Comparison of ENCODE assay signal across 1 cellular context in the genomic region with DNA sequence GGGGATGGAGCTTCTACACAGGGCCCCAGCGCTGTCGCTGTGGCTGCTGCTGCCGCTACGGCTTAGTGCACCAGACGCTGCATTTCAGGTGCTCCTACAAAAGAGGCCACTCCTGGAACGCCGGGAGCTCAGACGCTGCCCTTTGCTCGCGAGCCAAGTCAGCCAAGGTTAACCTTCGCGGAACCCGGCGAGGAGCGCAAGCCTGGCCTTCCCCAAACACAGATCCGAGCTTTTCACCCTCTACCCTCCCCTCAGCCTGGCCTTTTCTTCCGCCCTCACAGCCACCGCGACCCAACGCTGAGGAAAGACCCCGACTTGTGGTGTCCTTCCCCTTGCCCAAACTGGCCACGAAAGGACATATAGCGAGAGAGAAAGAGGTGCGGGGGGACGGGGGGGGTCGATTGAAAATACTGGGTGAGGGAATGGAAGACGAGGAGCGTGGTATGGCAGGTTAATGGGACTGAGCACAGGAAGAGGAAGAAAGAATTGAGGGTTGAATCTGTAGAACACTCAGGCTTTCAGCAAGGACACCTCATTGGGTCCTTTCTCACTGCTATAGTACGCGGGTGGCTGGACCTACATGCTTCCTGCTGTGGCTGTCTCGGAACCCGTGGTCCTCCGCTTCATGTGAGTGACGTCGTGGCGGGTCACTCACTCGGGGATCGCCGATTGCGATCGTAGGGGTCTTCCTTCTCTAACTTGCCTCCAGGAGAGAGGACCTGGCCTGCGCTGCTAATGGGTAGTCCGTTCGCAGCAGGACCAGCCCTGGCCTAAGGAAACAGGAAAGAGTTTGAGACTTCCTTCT.
TF ChIP-seq lines count a peak whose summit lies in the region.

A gene (plus strand): TSS at position 583 of the 805 bp plus-strand sequence. CDS start 8,460 bp downstream, outside the sequence.
A gene (minus strand): TSS at position 242 of the 805 bp plus-strand sequence. CDS start 7,249 bp downstream, outside the sequence.

TF ChIP-seq in K562, 482 proteins besides CTCF, POLR2A, EP300 and RAD21 (continued from another document and continues in another):
- TF ChIP-seq HDAC6 (IDR thresholded peaks at IDR 0.05; ENCODE audit: low read depth, low read length), result no peak
- TF ChIP-seq POLR2B (IDR thresholded peaks at IDR 0.05; ENCODE audit: low read depth, partially characterized antibody), result peak; percentile 75
- TF ChIP-seq, protein P1, sequence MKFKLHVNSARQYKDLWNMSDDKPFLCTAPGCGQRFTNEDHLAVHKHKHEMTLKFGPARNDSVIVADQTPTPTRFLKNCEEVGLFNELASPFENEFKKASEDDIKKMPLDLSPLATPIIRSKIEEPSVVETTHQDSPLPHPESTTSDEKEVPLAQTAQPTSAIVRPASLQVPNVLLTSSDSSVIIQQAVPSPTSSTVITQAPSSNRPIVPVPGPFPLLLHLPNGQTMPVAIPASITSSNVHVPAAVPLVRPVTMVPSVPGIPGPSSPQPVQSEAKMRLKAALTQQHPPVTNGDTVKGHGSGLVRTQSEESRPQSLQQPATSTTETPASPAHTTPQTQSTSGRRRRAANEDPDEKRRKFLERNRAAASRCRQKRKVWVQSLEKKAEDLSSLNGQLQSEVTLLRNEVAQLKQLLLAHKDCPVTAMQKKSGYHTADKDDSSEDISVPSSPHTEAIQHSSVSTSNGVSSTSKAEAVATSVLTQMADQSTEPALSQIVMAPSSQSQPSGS (CRISPR knock-in tag; IDR thresholded peaks at IDR 0.05), result no peak
- no peak for TF ChIP-seq RBM22 (IDR thresholded peaks at IDR 0.05; ENCODE audit: low read depth, low read length, poor library complexity, severe bottlenecking)
- TF ChIP-seq, protein P2, sequence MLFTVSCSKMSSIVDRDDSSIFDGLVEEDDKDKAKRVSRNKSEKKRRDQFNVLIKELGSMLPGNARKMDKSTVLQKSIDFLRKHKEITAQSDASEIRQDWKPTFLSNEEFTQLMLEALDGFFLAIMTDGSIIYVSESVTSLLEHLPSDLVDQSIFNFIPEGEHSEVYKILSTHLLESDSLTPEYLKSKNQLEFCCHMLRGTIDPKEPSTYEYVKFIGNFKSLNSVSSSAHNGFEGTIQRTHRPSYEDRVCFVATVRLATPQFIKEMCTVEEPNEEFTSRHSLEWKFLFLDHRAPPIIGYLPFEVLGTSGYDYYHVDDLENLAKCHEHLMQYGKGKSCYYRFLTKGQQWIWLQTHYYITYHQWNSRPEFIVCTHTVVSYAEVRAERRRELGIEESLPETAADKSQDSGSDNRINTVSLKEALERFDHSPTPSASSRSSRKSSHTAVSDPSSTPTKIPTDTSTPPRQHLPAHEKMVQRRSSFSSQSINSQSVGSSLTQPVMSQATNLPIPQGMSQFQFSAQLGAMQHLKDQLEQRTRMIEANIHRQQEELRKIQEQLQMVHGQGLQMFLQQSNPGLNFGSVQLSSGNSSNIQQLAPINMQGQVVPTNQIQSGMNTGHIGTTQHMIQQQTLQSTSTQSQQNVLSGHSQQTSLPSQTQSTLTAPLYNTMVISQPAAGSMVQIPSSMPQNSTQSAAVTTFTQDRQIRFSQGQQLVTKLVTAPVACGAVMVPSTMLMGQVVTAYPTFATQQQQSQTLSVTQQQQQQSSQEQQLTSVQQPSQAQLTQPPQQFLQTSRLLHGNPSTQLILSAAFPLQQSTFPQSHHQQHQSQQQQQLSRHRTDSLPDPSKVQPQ (CRISPR knock-in tag; IDR thresholded peaks at IDR 0.05; ENCODE audit: borderline replicate concordance), result no peak
- TF ChIP-seq GATA2 (CRISPR knock-in tag; IDR thresholded peaks at IDR 0.05), result no peak
- TF ChIP-seq, protein P3, sequence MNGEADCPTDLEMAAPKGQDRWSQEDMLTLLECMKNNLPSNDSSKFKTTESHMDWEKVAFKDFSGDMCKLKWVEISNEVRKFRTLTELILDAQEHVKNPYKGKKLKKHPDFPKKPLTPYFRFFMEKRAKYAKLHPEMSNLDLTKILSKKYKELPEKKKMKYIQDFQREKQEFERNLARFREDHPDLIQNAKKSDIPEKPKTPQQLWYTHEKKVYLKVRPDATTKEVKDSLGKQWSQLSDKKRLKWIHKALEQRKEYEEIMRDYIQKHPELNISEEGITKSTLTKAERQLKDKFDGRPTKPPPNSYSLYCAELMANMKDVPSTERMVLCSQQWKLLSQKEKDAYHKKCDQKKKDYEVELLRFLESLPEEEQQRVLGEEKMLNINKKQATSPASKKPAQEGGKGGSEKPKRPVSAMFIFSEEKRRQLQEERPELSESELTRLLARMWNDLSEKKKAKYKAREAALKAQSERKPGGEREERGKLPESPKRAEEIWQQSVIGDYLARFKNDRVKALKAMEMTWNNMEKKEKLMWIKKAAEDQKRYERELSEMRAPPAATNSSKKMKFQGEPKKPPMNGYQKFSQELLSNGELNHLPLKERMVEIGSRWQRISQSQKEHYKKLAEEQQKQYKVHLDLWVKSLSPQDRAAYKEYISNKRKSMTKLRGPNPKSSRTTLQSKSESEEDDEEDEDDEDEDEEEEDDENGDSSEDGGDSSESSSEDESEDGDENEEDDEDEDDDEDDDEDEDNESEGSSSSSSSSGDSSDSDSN (IDR thresholded peaks at IDR 0.05; ENCODE audit: borderline replicate concordance in 1 of 2, low read depth in 2 of 2, low read length in 2 of 2), result peak in 1 of 2 experiments; percentile 35; a peak in 1 of 4 replicates
- TF ChIP-seq, protein P4, sequence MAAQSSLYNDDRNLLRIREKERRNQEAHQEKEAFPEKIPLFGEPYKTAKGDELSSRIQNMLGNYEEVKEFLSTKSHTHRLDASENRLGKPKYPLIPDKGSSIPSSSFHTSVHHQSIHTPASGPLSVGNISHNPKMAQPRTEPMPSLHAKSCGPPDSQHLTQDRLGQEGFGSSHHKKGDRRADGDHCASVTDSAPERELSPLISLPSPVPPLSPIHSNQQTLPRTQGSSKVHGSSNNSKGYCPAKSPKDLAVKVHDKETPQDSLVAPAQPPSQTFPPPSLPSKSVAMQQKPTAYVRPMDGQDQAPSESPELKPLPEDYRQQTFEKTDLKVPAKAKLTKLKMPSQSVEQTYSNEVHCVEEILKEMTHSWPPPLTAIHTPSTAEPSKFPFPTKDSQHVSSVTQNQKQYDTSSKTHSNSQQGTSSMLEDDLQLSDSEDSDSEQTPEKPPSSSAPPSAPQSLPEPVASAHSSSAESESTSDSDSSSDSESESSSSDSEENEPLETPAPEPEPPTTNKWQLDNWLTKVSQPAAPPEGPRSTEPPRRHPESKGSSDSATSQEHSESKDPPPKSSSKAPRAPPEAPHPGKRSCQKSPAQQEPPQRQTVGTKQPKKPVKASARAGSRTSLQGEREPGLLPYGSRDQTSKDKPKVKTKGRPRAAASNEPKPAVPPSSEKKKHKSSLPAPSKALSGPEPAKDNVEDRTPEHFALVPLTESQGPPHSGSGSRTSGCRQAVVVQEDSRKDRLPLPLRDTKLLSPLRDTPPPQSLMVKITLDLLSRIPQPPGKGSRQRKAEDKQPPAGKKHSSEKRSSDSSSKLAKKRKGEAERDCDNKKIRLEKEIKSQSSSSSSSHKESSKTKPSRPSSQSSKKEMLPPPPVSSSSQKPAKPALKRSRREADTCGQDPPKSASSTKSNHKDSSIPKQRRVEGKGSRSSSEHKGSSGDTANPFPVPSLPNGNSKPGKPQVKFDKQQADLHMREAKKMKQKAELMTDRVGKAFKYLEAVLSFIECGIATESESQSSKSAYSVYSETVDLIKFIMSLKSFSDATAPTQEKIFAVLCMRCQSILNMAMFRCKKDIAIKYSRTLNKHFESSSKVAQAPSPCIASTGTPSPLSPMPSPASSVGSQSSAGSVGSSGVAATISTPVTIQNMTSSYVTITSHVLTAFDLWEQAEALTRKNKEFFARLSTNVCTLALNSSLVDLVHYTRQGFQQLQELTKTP (IDR thresholded peaks at IDR 0.05; ENCODE audit: low read depth in 1 of 2, partially characterized antibody in 2 of 2), result peak in 1 of 2 experiments; percentile 49
- TF ChIP-seq ETV5 (CRISPR knock-in tag; IDR thresholded peaks at IDR 0.05; ENCODE audit: low read depth), result peak; percentile 51; the same call in 1 of the 2 replicates
- TF ChIP-seq, protein P5, sequence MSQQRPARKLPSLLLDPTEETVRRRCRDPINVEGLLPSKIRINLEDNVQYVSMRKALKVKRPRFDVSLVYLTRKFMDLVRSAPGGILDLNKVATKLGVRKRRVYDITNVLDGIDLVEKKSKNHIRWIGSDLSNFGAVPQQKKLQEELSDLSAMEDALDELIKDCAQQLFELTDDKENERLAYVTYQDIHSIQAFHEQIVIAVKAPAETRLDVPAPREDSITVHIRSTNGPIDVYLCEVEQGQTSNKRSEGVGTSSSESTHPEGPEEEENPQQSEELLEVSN (IDR thresholded peaks at IDR 0.05; ENCODE audit: borderline replicate concordance in 1 of 2, extremely low read depth in 1 of 2, insufficient read depth in 1 of 2, insufficient read length in 1 of 2, low read depth in 1 of 2, low read length in 1 of 2, poor library complexity in 1 of 2, severe bottlenecking in 1 of 2), result peak; percentile 15 to 17
- TF ChIP-seq HCFC1 (IDR thresholded peaks at IDR 0.05; ENCODE audit: low read depth, low read length), result peak; percentile 80
- no peak for TF ChIP-seq TGIF2 (CRISPR knock-in tag; IDR thresholded peaks at IDR 0.05)
- TF ChIP-seq, protein P6, sequence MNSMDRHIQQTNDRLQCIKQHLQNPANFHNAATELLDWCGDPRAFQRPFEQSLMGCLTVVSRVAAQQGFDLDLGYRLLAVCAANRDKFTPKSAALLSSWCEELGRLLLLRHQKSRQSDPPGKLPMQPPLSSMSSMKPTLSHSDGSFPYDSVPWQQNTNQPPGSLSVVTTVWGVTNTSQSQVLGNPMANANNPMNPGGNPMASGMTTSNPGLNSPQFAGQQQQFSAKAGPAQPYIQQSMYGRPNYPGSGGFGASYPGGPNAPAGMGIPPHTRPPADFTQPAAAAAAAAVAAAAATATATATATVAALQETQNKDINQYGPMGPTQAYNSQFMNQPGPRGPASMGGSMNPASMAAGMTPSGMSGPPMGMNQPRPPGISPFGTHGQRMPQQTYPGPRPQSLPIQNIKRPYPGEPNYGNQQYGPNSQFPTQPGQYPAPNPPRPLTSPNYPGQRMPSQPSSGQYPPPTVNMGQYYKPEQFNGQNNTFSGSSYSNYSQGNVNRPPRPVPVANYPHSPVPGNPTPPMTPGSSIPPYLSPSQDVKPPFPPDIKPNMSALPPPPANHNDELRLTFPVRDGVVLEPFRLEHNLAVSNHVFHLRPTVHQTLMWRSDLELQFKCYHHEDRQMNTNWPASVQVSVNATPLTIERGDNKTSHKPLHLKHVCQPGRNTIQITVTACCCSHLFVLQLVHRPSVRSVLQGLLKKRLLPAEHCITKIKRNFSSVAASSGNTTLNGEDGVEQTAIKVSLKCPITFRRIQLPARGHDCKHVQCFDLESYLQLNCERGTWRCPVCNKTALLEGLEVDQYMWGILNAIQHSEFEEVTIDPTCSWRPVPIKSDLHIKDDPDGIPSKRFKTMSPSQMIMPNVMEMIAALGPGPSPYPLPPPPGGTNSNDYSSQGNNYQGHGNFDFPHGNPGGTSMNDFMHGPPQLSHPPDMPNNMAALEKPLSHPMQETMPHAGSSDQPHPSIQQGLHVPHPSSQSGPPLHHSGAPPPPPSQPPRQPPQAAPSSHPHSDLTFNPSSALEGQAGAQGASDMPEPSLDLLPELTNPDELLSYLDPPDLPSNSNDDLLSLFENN (IDR thresholded peaks at IDR 0.05; ENCODE audit: low read depth in 2 of 2, low read length in 2 of 2), result no peak
- TF ChIP-seq, protein P7, sequence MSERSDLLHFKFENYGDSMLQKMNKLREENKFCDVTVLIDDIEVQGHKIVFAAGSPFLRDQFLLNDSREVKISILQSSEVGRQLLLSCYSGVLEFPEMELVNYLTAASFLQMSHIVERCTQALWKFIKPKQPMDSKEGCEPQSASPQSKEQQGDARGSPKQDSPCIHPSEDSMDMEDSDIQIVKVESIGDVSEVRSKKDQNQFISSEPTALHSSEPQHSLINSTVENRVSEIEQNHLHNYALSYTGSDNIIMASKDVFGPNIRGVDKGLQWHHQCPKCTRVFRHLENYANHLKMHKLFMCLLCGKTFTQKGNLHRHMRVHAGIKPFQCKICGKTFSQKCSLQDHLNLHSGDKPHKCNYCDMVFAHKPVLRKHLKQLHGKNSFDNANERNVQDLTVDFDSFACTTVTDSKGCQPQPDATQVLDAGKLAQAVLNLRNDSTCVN (CRISPR knock-in tag; IDR thresholded peaks at IDR 0.05), result no peak
- TF ChIP-seq MEF2D (tag; conservative IDR thresholded peaks at IDR 0.05; ENCODE audit: low read depth), result peak; percentile 60; the same call in 1 of the 2 replicates
- TF ChIP-seq SMARCE1 (IDR thresholded peaks at IDR 0.05), result no peak
- 0 out of 2 replicates have a peak, but pooled peaks have one; percentile 36 for TF ChIP-seq STAT5A (IDR thresholded peaks at IDR 0.05; ENCODE audit: borderline replicate concordance, low read length)
- TF ChIP-seq ZSCAN32 (CRISPR knock-in tag; IDR thresholded peaks at IDR 0.05), result no peak
- TF ChIP-seq BCL6 (CRISPR knock-in tag; IDR thresholded peaks at IDR 0.05), result no peak
- TF ChIP-seq, protein P8, sequence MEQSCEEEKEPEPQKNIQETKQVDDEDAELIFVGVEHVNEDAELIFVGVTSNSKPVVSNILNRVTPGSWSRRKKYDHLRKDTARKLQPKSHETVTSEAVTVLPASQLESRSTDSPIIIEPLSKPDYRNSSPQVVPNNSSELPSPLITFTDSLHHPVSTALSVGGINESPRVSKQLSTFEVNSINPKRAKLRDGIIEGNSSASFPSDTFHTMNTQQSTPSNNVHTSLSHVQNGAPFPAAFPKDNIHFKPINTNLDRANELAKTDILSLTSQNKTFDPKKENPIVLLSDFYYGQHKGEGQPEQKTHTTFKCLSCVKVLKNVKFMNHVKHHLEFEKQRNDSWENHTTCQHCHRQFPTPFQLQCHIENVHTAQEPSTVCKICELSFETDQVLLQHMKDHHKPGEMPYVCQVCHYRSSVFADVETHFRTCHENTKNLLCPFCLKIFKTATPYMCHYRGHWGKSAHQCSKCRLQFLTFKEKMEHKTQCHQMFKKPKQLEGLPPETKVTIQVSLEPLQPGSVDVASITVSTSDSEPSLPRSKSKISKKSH (CRISPR knock-in tag; IDR thresholded peaks at IDR 0.05), result no peak
- TF ChIP-seq SAFB2 (IDR thresholded peaks at IDR 0.05; ENCODE audit: borderline replicate concordance, low read depth, low read length, severe bottlenecking), result no peak
